In the genomic region with DNA sequence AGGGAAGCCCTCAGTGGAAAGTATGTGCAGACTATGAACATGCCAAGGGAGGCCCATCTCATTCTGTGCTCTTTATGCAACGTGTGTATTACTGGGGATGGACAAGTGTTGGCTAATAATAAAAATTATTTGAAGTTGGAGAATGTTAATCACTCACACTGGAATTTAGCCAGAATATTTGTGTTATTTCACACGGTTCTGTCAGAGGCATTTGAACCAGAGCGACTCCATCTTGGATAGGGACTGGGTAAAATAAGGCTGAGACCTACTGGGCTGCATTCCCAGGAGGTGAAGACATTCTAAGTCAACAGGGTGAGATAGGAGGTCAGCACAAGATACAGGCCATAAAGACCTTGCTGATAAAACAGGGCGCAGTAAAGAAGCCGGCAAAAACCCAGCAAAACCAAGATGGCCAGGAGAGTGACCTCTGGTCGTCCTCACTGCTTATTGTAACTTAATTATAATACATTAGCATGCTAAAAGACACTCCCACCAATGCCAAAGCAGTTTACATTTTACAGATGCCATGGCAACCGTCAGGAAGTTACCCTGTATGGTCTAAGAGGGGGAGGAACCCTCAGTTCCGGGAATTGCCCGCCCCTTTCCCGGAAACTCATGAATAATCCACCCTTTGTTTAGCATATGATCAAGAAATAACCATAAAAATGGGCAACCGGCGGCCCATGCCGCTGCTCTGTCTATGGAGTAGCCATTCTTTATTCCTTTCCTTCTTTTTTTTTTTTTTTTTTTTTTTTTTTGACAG, we compare ENCODE assay signal across 1 cellular context.
TF ChIP-seq lines count a peak whose summit lies in the region.

No MANE protein-coding gene starts in this region.

TF ChIP-seq in K562, 482 proteins besides CTCF, POLR2A, EP300 and RAD21 (continued from another document and continues in another):
- TF ChIP-seq, protein P1, sequence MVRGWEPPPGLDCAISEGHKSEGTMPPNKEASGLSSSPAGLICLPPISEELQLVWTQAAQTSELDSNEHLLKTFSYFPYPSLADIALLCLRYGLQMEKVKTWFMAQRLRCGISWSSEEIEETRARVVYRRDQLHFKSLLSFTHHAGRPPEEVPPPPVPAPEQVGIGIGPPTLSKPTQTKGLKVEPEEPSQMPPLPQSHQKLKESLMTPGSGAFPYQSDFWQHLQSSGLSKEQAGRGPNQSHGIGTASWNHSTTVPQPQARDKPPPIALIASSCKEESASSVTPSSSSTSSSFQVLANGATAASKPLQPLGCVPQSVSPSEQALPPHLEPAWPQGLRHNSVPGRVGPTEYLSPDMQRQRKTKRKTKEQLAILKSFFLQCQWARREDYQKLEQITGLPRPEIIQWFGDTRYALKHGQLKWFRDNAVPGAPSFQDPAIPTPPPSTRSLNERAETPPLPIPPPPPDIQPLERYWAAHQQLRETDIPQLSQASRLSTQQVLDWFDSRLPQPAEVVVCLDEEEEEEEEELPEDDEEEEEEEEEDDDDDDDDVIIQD (CRISPR knock-in tag; IDR thresholded peaks at IDR 0.05), result peak; percentile 99
- TF ChIP-seq PYGO2 (tag; IDR thresholded peaks at IDR 0.05) (peak; percentile 100), MEIS2 (IDR thresholded peaks at IDR 0.05; ENCODE audit: partially characterized antibody) (no peak), ZNF311 (CRISPR knock-in tag; IDR thresholded peaks at IDR 0.05) (peak; percentile 100), HNRNPK (IDR thresholded peaks at IDR 0.05; ENCODE audit: low read depth, low read length, poor library complexity, severe bottlenecking) (no peak), FOXK1 (CRISPR knock-in tag; IDR thresholded peaks at IDR 0.05; ENCODE audit: borderline replicate concordance) (no peak), PHB (CRISPR knock-in tag; IDR thresholded peaks at IDR 0.05) (peak; percentile 96; the same call in 1 of the 2 replicates), SIX5 (IDR thresholded peaks at IDR 0.05; ENCODE audit: borderline replicate concordance in 1 of 2, insufficient read depth in 1 of 2, low read depth in 1 of 2, low read length in 2 of 2) (peak; percentile 33 to 69; a peak in 3 of 4 replicates), ZNF253 (CRISPR knock-in tag; conservative IDR thresholded peaks at IDR 0.05) (peak; percentile 94), ZNF584 (CRISPR knock-in tag; IDR thresholded peaks at IDR 0.05; ENCODE audit: low read depth) (peak; percentile 100), NEUROD1 (IDR thresholded peaks at IDR 0.05; ENCODE audit: borderline replicate concordance, low read depth, low read length, partially characterized antibody) (peak; percentile 41), STAT5A (IDR thresholded peaks at IDR 0.05; ENCODE audit: borderline replicate concordance, low read length) (peak; percentile 99), ETV5 (CRISPR knock-in tag; IDR thresholded peaks at IDR 0.05; ENCODE audit: low read depth) (no peak), CBFA2T3 (IDR thresholded peaks at IDR 0.05) (no peak), POLR2AphosphoS5 (IDR thresholded peaks at IDR 0.05; ENCODE audit: control insufficient read depth, insufficient read depth, low read depth, low read length) (peak; percentile 59; the same call in 1 of the 2 replicates), EZH2 (IDR thresholded peaks at IDR 0.05; ENCODE audit: borderline replicate concordance, low read depth, low read length) (no peak), ZC3H11A (IDR thresholded peaks at IDR 0.05; ENCODE audit: low read depth, low read length) (no peak), YY1 (IDR thresholded peaks at IDR 0.05; ENCODE audit: borderline replicate concordance in 1 of 3, control insufficient read depth in 1 of 3, extremely low read depth in 1 of 3, insufficient read depth in 3 of 3, insufficient read length in 1 of 3, insufficient replicate concordance in 2 of 3, low read depth in 1 of 3, low read length in 2 of 3) (peak in 2 of 3 experiments; percentile 34 to 78), SIN3B (IDR thresholded peaks at IDR 0.05; ENCODE audit: low read depth) (no peak), MTA1 (IDR thresholded peaks at IDR 0.05; ENCODE audit: borderline replicate concordance) (0 out of 2 replicates have a peak, but pooled peaks have one; percentile 60), RB1 (IDR thresholded peaks at IDR 0.05; ENCODE audit: low read depth) (no peak), CREBBP (IDR thresholded peaks at IDR 0.05; ENCODE audit: low read depth, low read length) (no peak), POLR3A (IDR thresholded peaks at IDR 0.05; ENCODE audit: borderline replicate concordance, extremely low read depth, insufficient read depth, insufficient read length) (no peak), ZNF696 (CRISPR knock-in tag; conservative IDR thresholded peaks at IDR 0.05) (peak; percentile 95), ILK (tag; IDR thresholded peaks at IDR 0.05; ENCODE audit: borderline replicate concordance, low read depth) (peak; percentile 99), SMAD1 (IDR thresholded peaks at IDR 0.05; ENCODE audit: low read depth, low read length, partially characterized antibody) (no peak), EHMT2 (IDR thresholded peaks at IDR 0.05) (no peak), FUS (optimal IDR thresholded peaks at IDR 0.05; ENCODE audit: low read depth, low read length) (no peak), ZNF589 (CRISPR knock-in tag; IDR thresholded peaks at IDR 0.05; ENCODE audit: low read depth) (peak; percentile 100), CXXC5 (CRISPR knock-in tag; IDR thresholded peaks at IDR 0.05) (peak; percentile 99), HNRNPLL (IDR thresholded peaks at IDR 0.05; ENCODE audit: low read depth, low read length, poor library complexity, severe bottlenecking) (no peak), THRAP3 (IDR thresholded peaks at IDR 0.05; ENCODE audit: borderline replicate concordance) (no peak), SAFB (IDR thresholded peaks at IDR 0.05; ENCODE audit: borderline replicate concordance, low read depth, low read length) (no peak)
- TF ChIP-seq, protein P2, sequence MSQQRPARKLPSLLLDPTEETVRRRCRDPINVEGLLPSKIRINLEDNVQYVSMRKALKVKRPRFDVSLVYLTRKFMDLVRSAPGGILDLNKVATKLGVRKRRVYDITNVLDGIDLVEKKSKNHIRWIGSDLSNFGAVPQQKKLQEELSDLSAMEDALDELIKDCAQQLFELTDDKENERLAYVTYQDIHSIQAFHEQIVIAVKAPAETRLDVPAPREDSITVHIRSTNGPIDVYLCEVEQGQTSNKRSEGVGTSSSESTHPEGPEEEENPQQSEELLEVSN (IDR thresholded peaks at IDR 0.05; ENCODE audit: borderline replicate concordance in 1 of 2, extremely low read depth in 1 of 2, insufficient read depth in 1 of 2, insufficient read length in 1 of 2, low read depth in 1 of 2, low read length in 1 of 2, poor library complexity in 1 of 2, severe bottlenecking in 1 of 2), result no peak
- TF ChIP-seq, protein P3, sequence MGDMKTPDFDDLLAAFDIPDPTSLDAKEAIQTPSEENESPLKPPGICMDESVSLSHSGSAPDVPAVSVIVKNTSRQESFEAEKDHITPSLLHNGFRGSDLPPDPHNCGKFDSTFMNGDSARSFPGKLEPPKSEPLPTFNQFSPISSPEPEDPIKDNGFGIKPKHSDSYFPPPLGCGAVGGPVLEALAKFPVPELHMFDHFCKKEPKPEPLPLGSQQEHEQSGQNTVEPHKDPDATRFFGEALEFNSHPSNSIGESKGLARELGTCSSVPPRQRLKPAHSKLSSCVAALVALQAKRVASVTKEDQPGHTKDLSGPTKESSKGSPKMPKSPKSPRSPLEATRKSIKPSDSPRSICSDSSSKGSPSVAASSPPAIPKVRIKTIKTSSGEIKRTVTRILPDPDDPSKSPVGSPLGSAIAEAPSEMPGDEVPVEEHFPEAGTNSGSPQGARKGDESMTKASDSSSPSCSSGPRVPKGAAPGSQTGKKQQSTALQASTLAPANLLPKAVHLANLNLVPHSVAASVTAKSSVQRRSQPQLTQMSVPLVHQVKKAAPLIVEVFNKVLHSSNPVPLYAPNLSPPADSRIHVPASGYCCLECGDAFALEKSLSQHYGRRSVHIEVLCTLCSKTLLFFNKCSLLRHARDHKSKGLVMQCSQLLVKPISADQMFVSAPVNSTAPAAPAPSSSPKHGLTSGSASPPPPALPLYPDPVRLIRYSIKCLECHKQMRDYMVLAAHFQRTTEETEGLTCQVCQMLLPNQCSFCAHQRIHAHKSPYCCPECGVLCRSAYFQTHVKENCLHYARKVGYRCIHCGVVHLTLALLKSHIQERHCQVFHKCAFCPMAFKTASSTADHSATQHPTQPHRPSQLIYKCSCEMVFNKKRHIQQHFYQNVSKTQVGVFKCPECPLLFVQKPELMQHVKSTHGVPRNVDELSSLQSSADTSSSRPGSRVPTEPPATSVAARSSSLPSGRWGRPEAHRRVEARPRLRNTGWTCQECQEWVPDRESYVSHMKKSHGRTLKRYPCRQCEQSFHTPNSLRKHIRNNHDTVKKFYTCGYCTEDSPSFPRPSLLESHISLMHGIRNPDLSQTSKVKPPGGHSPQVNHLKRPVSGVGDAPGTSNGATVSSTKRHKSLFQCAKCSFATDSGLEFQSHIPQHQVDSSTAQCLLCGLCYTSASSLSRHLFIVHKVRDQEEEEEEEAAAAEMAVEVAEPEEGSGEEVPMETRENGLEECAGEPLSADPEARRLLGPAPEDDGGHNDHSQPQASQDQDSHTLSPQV (IDR thresholded peaks at IDR 0.05), result peak; percentile 100
- TF ChIP-seq, protein P4, sequence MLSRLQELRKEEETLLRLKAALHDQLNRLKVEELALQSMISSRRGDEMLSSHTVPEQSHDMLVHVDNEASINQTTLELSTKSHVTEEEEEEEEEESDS (CRISPR knock-in tag; IDR thresholded peaks at IDR 0.05), result peak; percentile 86
- TF ChIP-seq, protein P5, sequence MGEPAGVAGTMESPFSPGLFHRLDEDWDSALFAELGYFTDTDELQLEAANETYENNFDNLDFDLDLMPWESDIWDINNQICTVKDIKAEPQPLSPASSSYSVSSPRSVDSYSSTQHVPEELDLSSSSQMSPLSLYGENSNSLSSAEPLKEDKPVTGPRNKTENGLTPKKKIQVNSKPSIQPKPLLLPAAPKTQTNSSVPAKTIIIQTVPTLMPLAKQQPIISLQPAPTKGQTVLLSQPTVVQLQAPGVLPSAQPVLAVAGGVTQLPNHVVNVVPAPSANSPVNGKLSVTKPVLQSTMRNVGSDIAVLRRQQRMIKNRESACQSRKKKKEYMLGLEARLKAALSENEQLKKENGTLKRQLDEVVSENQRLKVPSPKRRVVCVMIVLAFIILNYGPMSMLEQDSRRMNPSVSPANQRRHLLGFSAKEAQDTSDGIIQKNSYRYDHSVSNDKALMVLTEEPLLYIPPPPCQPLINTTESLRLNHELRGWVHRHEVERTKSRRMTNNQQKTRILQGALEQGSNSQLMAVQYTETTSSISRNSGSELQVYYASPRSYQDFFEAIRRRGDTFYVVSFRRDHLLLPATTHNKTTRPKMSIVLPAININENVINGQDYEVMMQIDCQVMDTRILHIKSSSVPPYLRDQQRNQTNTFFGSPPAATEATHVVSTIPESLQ (CRISPR knock-in tag; IDR thresholded peaks at IDR 0.05), result no peak
- TF ChIP-seq, protein P6, sequence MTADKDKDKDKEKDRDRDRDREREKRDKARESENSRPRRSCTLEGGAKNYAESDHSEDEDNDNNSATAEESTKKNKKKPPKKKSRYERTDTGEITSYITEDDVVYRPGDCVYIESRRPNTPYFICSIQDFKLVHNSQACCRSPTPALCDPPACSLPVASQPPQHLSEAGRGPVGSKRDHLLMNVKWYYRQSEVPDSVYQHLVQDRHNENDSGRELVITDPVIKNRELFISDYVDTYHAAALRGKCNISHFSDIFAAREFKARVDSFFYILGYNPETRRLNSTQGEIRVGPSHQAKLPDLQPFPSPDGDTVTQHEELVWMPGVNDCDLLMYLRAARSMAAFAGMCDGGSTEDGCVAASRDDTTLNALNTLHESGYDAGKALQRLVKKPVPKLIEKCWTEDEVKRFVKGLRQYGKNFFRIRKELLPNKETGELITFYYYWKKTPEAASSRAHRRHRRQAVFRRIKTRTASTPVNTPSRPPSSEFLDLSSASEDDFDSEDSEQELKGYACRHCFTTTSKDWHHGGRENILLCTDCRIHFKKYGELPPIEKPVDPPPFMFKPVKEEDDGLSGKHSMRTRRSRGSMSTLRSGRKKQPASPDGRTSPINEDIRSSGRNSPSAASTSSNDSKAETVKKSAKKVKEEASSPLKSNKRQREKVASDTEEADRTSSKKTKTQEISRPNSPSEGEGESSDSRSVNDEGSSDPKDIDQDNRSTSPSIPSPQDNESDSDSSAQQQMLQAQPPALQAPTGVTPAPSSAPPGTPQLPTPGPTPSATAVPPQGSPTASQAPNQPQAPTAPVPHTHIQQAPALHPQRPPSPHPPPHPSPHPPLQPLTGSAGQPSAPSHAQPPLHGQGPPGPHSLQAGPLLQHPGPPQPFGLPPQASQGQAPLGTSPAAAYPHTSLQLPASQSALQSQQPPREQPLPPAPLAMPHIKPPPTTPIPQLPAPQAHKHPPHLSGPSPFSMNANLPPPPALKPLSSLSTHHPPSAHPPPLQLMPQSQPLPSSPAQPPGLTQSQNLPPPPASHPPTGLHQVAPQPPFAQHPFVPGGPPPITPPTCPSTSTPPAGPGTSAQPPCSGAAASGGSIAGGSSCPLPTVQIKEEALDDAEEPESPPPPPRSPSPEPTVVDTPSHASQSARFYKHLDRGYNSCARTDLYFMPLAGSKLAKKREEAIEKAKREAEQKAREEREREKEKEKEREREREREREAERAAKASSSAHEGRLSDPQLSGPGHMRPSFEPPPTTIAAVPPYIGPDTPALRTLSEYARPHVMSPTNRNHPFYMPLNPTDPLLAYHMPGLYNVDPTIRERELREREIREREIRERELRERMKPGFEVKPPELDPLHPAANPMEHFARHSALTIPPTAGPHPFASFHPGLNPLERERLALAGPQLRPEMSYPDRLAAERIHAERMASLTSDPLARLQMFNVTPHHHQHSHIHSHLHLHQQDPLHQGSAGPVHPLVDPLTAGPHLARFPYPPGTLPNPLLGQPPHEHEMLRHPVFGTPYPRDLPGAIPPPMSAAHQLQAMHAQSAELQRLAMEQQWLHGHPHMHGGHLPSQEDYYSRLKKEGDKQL (CRISPR knock-in tag; IDR thresholded peaks at IDR 0.05; ENCODE audit: borderline replicate concordance), result no peak
- TF ChIP-seq, protein P7, sequence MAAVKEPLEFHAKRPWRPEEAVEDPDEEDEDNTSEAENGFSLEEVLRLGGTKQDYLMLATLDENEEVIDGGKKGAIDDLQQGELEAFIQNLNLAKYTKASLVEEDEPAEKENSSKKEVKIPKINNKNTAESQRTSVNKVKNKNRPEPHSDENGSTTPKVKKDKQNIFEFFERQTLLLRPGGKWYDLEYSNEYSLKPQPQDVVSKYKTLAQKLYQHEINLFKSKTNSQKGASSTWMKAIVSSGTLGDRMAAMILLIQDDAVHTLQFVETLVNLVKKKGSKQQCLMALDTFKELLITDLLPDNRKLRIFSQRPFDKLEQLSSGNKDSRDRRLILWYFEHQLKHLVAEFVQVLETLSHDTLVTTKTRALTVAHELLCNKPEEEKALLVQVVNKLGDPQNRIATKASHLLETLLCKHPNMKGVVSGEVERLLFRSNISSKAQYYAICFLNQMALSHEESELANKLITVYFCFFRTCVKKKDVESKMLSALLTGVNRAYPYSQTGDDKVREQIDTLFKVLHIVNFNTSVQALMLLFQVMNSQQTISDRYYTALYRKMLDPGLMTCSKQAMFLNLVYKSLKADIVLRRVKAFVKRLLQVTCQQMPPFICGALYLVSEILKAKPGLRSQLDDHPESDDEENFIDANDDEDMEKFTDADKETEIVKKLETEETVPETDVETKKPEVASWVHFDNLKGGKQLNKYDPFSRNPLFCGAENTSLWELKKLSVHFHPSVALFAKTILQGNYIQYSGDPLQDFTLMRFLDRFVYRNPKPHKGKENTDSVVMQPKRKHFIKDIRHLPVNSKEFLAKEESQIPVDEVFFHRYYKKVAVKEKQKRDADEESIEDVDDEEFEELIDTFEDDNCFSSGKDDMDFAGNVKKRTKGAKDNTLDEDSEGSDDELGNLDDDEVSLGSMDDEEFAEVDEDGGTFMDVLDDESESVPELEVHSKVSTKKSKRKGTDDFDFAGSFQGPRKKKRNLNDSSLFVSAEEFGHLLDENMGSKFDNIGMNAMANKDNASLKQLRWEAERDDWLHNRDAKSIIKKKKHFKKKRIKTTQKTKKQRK (IDR thresholded peaks at IDR 0.05; ENCODE audit: borderline replicate concordance, low read depth, low read length), result no peak
